8 cellular contexts compared by ENCODE assay signal in genomic region chr21:14215971-14216621, GRCh38. TPM values are rescaled to one million over a fixed set of nuclear protein-coding genes. Genes with fewer than 3 reads are reported as not detected.
DNase-seq lines count a peak whose midpoint lies in the region; ATAC-seq and TF ChIP-seq lines count a peak whose summit lies in the region.

TSS of gene RBM11 (plus strand) at chr21:14216157. CDS start at chr21:14216187, 30 bp downstream.

- peak within 1 kb of the TSS; percentile 63 for H3K4me3 ChIP-seq in GM23248
- H3K4me3 ChIP-seq in Loucy (ENCODE audit: low read length, poor library complexity, severe bottlenecking) = peak within 1 kb of the TSS; percentile 76
- peak within 1 kb of the TSS; percentile 56 for H3K4me3 ChIP-seq in astrocyte of the spinal cord (ENCODE audit: low read depth, low read length)
- H3K4me3 ChIP-seq in iPS DF 6.9 (ENCODE audit: low read length) = peak within 1 kb of the TSS; percentile 83
- peak within 1 kb of the TSS; percentile 54 to 58 (median 56) for H3K4me3 ChIP-seq in gastrocnemius medialis

- H3K9ac ChIP-seq in GM23248 = 0 out of 2 replicates have a peak within 1 kb of the TSS, but pooled peaks have one; percentile 6
- H3K9ac ChIP-seq in Loucy (ENCODE audit: low read depth, low read length, poor library complexity, severe bottlenecking) = no peak within 1 kb of the TSS

- no peaks in the 10 kb centered on the region for H4K20me1 ChIP-seq in GM23248 (ENCODE audit: insufficient read depth)
- no peaks in the 10 kb centered on the region for H4K20me1 ChIP-seq in Loucy (ENCODE audit: insufficient read depth, low read length, poor library complexity, severe bottlenecking)

- 2 to 4% methylated on average over 43 to 54 of the region's 54 CpGs for WGBS in GM23248 (ENCODE audit: low coverage in 1 of 2, low lambda C conversion rate in 2 of 2, missing lambda C conversion rate in 2 of 2), 2 experiments
- no CpG with 5 or more reads among the region's 54 CpGs for WGBS in iPS DF 6.9 (ENCODE audit: insufficient coverage, insufficient read length)

- peak; percentile 73 for DNase-seq in Daoy (ENCODE audit: low read depth)
- DNase-seq in GM23248 = peak; percentile 65
- peak; percentile 62 for DNase-seq in T-helper 9 cell
- DNase-seq in astrocyte of the spinal cord (ENCODE audit: low read depth, low spot score) = peak; percentile 46
- DNase-seq in iPS DF 6.9 (ENCODE audit: low read depth, low spot score) = peak; percentile 50
- DNase-seq in gastrocnemius medialis = peak; percentile 4 to 12
- DNase-seq in amniotic stem cell (lab: John Stamatoyannopoulos, UW) = no peak

- H3K9me3 ChIP-seq in GM23248 (ENCODE audit: low read depth) (no peaks in the 10 kb centered on the region), Loucy (ENCODE audit: insufficient read depth, low read depth, low read length) (no peaks in the 10 kb centered on the region), iPS DF 6.9 (ENCODE audit: control insufficient read depth, insufficient read depth, low read length) (no peaks in the 10 kb centered on the region), gastrocnemius medialis (no peaks in the 10 kb centered on the region)

- H3F3A ChIP-seq in GM23248 (ENCODE audit: insufficient read depth) (no peaks in the 10 kb centered on the region), Loucy (ENCODE audit: low read depth) (no peaks in the 10 kb centered on the region)

- H3K27ac ChIP-seq in GM23248 = no peak within 1 kb of the TSS
- no peak within 1 kb of the TSS for H3K27ac ChIP-seq in iPS DF 6.9 (ENCODE audit: low read length)
- no peak within 1 kb of the TSS for H3K27ac ChIP-seq in gastrocnemius medialis

- no peaks in the 10 kb centered on the region for H3K27me3 ChIP-seq in GM23248 (replicated peaks; ENCODE audit: insufficient read depth)
- H3K27me3 ChIP-seq in Loucy (ENCODE audit: insufficient read depth, low read length, poor library complexity, severe bottlenecking) = no peaks in the 10 kb centered on the region
- no peaks in the 10 kb centered on the region for H3K27me3 ChIP-seq in iPS DF 6.9 (ENCODE audit: control insufficient read depth, insufficient read depth, low read length)
- peaks cover 9 to 22% (median 14%) of the 10 kb centered on the region in 3 donors for H3K27me3 ChIP-seq in gastrocnemius medialis

- H3K36me3 ChIP-seq in GM23248 (ENCODE audit: low read depth) = no peaks in the 10 kb centered on the region
- no peaks in the 10 kb centered on the region for H3K36me3 ChIP-seq in Loucy (ENCODE audit: insufficient read depth, low read length)
- no peaks in the 10 kb centered on the region for H3K36me3 ChIP-seq in iPS DF 6.9 (ENCODE audit: control insufficient read depth, insufficient read depth, low read length)
- H3K36me3 ChIP-seq in gastrocnemius medialis = no peaks in the 10 kb centered on the region

- H3K4me2 ChIP-seq in GM23248 (ENCODE audit: unreplicated experiment) (peak within 1 kb of the TSS; percentile 72), Loucy (ENCODE audit: low read depth, low read length, poor library complexity, severe bottlenecking) (peak within 1 kb of the TSS; percentile 73)

- H2AFZ ChIP-seq in GM23248 (peak within 1 kb of the TSS; percentile 73), Loucy (ENCODE audit: low read length) (peak within 1 kb of the TSS; percentile 97)

- H3K9me2 ChIP-seq in GM23248 (ENCODE audit: insufficient read depth) (no peaks in the 10 kb centered on the region), Loucy (replicated peaks; ENCODE audit: low read depth, low read length) (no peaks in the 10 kb centered on the region)

- H3K79me2 ChIP-seq in GM23248 (ENCODE audit: insufficient read depth) = no peaks in the 10 kb centered on the region
- H3K79me2 ChIP-seq in Loucy (ENCODE audit: insufficient read depth, low read length) = no peaks in the 10 kb centered on the region

- no peak for ATAC-seq in gastrocnemius medialis

- TF ChIP-seq CTCF in Loucy (conservative IDR thresholded peaks at IDR 0.05; ENCODE audit: low read length) (no peak), astrocyte of the spinal cord (IDR thresholded peaks at IDR 0.05; ENCODE audit: low read depth, low read length) (no peak), gastrocnemius medialis (IDR thresholded peaks at IDR 0.05 in 4 of 5, conservative IDR thresholded peaks at IDR 0.05 in 1 of 5) (no peak)

- TF ChIP-seq POLR2A in gastrocnemius medialis (IDR thresholded peaks at IDR 0.05) = no peak

- H3K4me1 ChIP-seq in GM23248 (ENCODE audit: insufficient read depth) = no peaks in the 10 kb centered on the region
- H3K4me1 ChIP-seq in Loucy (ENCODE audit: insufficient read depth, low read length, poor library complexity, severe bottlenecking) = no peaks in the 10 kb centered on the region
- no peaks in the 10 kb centered on the region for H3K4me1 ChIP-seq in iPS DF 6.9 (ENCODE audit: control insufficient read depth, insufficient read depth, low read length)
- peaks cover 0 to 7% of the 10 kb centered on the region in 2 donors for H3K4me1 ChIP-seq in gastrocnemius medialis

- in situ Hi-C loops in GM23248 (cut with MboI) = no loop called here
- in situ Hi-C loops in astrocyte of the spinal cord (cut with HindIII; ENCODE audit: low sequenced_read_pairs) = no loop called here
- in situ Hi-C loops in gastrocnemius medialis (cut with MboI; ENCODE audit: low sequenced_read_pairs in 4 of 4) = no loop called here

- intact Hi-C loops in gastrocnemius medialis (cut with DNase I; ENCODE audit: low total_unique reads) = no loop called here

RNA-seq across cellular contexts. Expression of gene RBM11, which starts in this region (rescaled TPM):
- total RNA-seq in Daoy (2014; rRNA removed; shearing (Covaris generic)) = 4.1 and 4.4 TPM in 2 replicates
- total RNA-seq in GM23248 (2014; rRNA removed; shearing (Covaris generic)) = not detected in 2 replicates
- not detected in 2 replicates for polyA plus RNA-seq in GM23248 (2016; fragmentation: Nextera tagmentation; extraction: Ambion mirVana)
- total RNA-seq in gastrocnemius medialis = under 1 TPM in 1 of 4 donors, not detected in 3; 0.75 TPM

Comparison
In these comparisons a context has a peak if more than half of its experiments do, and no peak if none do; other contexts are left out.
1. Peak in DNase-seq, H3K4me3 ChIP-seq, H3K9ac ChIP-seq and H3K4me2 ChIP-seq in GM23248; RNA of the gene not detected or under 1 TPM.
2. Peak in DNase-seq and H3K4me3 ChIP-seq in gastrocnemius medialis; RNA of the gene not detected or under 1 TPM.